In the genomic region with DNA sequence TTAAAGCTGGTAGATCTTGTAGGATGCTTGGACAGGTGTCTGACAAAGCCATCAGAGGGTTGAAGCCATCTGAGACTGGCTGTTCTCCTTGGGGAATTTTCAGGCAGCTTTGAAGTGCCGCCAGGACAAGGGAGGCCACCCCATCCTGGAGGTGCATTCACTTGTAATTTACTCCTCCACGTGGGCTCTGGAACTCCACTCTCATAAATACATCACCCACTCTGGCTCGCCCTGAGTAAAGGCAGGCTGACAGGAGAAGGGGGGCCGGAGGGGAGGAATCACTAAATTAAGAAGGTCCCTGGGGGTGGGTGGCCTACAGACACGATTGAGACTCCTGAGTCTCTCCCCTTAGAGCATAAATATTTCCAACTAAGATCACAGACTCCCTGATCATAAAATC, we compare ENCODE assay signal across 21 cellular contexts. TPM values are rescaled to one million over a fixed set of nuclear protein-coding genes. Genes with fewer than 3 reads are reported as not detected.
"Had no signal": no experiment of that assay in that cellular context is flagged by ENCODE, and none has a peak within 500 bp of the region (broad histone marks: within the 10 kb centered on the region; RNA-seq: fewer than 3 reads in every experiment).

No MANE protein-coding gene starts in this region.

- H3K9me3 Mint-ChIP-seq: effector memory CD8-positive, alpha-beta T cell; neural crest cell had no signal

- DNase-seq: effector memory CD8-positive, alpha-beta T cell; gastrocnemius medialis; glutamatergic neuron; islet precursor cell; left cardiac atrium; left ventricle myocardium superior; mesendoderm; naive thymus-derived CD4-positive, alpha-beta T cell; posterior cingulate gyrus; sigmoid colon; stimulated activated CD4-positive, alpha-beta T cell treated with anti-CD3 and anti-CD28 coated beads, Interleukin-2, amount 100 ng/mL, for 24 hours; stimulated activated CD4-positive, alpha-beta T cell treated with anti-CD3 and anti-CD28 coated beads, Interleukin-4, amount 100 ng/mL, for 4 hours; stimulated activated naive CD8-positive, alpha-beta T cell treated with anti-CD3 and anti-CD28 coated beads, Interleukin-15, Interleukin-2, amounts not matched to agents 100 U/mL and 50 U/mL, for 24 hours; tibial artery; upper lobe of left lung; uterus had no signal

- H3K36me3 ChIP-seq: esophagus muscularis mucosa, gastrocnemius medialis, sigmoid colon, tibial artery, upper lobe of left lung, uterus had no signal

- H3K4me1 Mint-ChIP-seq: neural crest cell had no signal

- H3K4me1 ChIP-seq: gastrocnemius medialis, sigmoid colon, upper lobe of left lung, uterus had no signal

- H3K9me3 ChIP-seq: esophagus muscularis mucosa, gastrocnemius medialis, sigmoid colon, tibial artery, upper lobe of left lung, uterus had no signal

- ATAC-seq: effector memory CD8-positive, alpha-beta T cell; gastrocnemius medialis; left cardiac atrium; left ventricle myocardium superior; naive thymus-derived CD4-positive, alpha-beta T cell; stimulated activated naive CD8-positive, alpha-beta T cell treated with anti-CD3 and anti-CD28 coated beads, Interleukin-15, Interleukin-2, amounts not matched to agents 100 U/mL and 50 U/mL, for 24 hours had no signal

- H3K4me3 ChIP-seq: esophagus muscularis mucosa, gastrocnemius medialis, lung, sigmoid colon, skin epidermis, tibial artery, upper lobe of left lung, uterus had no signal

- H3K36me3 Mint-ChIP-seq: naive thymus-derived CD4-positive, alpha-beta T cell had no signal

- H3K4me3 Mint-ChIP-seq: effector memory CD8-positive, alpha-beta T cell; naive thymus-derived CD4-positive, alpha-beta T cell; neural crest cell had no signal

- H3K27ac ChIP-seq: epithelial cell of prostate, esophagus muscularis mucosa, gastrocnemius medialis, sigmoid colon, skin epidermis, tibial artery, upper lobe of left lung, uterus had no signal

- H3K27me3 ChIP-seq: upper lobe of left lung had no signal

- H3K27ac Mint-ChIP-seq: effector memory CD8-positive, alpha-beta T cell; naive thymus-derived CD4-positive, alpha-beta T cell had no signal

RNA-seq across cellular contexts. Expression of gene HNF1B, which starts 56.3 kb away (rescaled TPM):
- polyA plus RNA-seq: naive thymus-derived CD4-positive, alpha-beta T cell had no signal
